Comparison of ENCODE assay signal across 10 cellular contexts in genomic region chr5:172642046-172642409, GRCh38. TPM values are rescaled to one million over a fixed set of nuclear protein-coding genes. Genes with fewer than 3 reads are reported as not detected.
A peak's percentile ranks its signal among the peaks of the same experiment; 100 is the strongest.
DNase-seq lines count a peak whose midpoint lies in the region; ATAC-seq and TF ChIP-seq lines count a peak whose summit lies in the region.
"Had no signal": no experiment of that assay in that cellular context is flagged by ENCODE, and none has a peak within 500 bp of the region (broad histone marks: within the 10 kb centered on the region; RNA-seq: fewer than 3 reads in every experiment).

No MANE protein-coding gene starts in this region.

- H3K4me3 Mint-ChIP-seq in activated naive CD8-positive, alpha-beta T cell treated with anti-CD3 and anti-CD28 coated beads, Interleukin-2, amount 10 ng/mL, durations not matched to agents 7 days and 5 days: peak overlapping the region; percentile 68
- no peak overlapping the region for H3K4me3 Mint-ChIP-seq in activated naive CD8-positive, alpha-beta T cell treated with anti-CD3 and anti-CD28 coated beads for 36 hours
- H3K4me3 Mint-ChIP-seq in MCF 10A (ENCODE audit: unreplicated experiment): peak overlapping the region; percentile 59
- peak overlapping the region; percentile 66 for H3K4me3 Mint-ChIP-seq in mesothelial cell of epicardium

- H3K4me3 ChIP-seq in upper lobe of left lung: peak overlapping the region; percentile 75 to 94 (median 82)

- H3K36me3 Mint-ChIP-seq in activated naive CD8-positive, alpha-beta T cell treated with anti-CD3 and anti-CD28 coated beads, Interleukin-2, amount 10 ng/mL, durations not matched to agents 7 days and 5 days: peaks cover 1% of the 10 kb centered on the region
- H3K36me3 Mint-ChIP-seq in activated naive CD8-positive, alpha-beta T cell treated with anti-CD3 and anti-CD28 coated beads for 36 hours: no peaks in the 10 kb centered on the region
- H3K36me3 Mint-ChIP-seq in MCF 10A (ENCODE audit: insufficient read depth, unreplicated experiment) (peaks cover 6% of the 10 kb centered on the region), mesothelial cell of epicardium (no peaks in the 10 kb centered on the region)

- WGBS in upper lobe of left lung, 2 donors: 20 to 24% methylated on average over 12 to 14 of the region's 14 CpGs

- H3K9me3 Mint-ChIP-seq in activated naive CD8-positive, alpha-beta T cell treated with anti-CD3 and anti-CD28 coated beads, Interleukin-2, amount 10 ng/mL, durations not matched to agents 7 days and 5 days: no peaks in the 10 kb centered on the region
- H3K9me3 Mint-ChIP-seq in activated naive CD8-positive, alpha-beta T cell treated with anti-CD3 and anti-CD28 coated beads for 36 hours: no peaks in the 10 kb centered on the region
- no peaks in the 10 kb centered on the region for H3K9me3 Mint-ChIP-seq in MCF 10A (ENCODE audit: unreplicated experiment)
- H3K9me3 Mint-ChIP-seq in mesothelial cell of epicardium: no peaks in the 10 kb centered on the region
- H3K9me3 Mint-ChIP-seq: dendritic cell treated with granulocyte-macrophage colony-stimulating factor and Interleukin-4, amounts not matched to agents 40 ng/mL and 50 ng/mL, for 4 days had no signal

- no peak for ATAC-seq in activated naive CD8-positive, alpha-beta T cell treated with anti-CD3 and anti-CD28 coated beads, Interleukin-2, amount 10 ng/mL, durations not matched to agents 7 days and 5 days (ENCODE audit: low read depth)
- no peak for ATAC-seq in upper lobe of left lung (ENCODE audit: low FRiP score in 2 of 2)
- ATAC-seq in GM21576 (IDR thresholded peaks at IDR 0.05; ENCODE audit: unreplicated experiment): no peak

- no peak for TF ChIP-seq POLR2A in upper lobe of left lung (IDR thresholded peaks at IDR 0.05)

- peaks cover 49% of the 10 kb centered on the region for H3K27me3 Mint-ChIP-seq in activated naive CD8-positive, alpha-beta T cell treated with anti-CD3 and anti-CD28 coated beads, Interleukin-2, amount 10 ng/mL, durations not matched to agents 7 days and 5 days
- H3K27me3 Mint-ChIP-seq in activated naive CD8-positive, alpha-beta T cell treated with anti-CD3 and anti-CD28 coated beads for 36 hours: peaks cover 59% of the 10 kb centered on the region
- H3K27me3 Mint-ChIP-seq in MCF 10A (ENCODE audit: insufficient read depth, unreplicated experiment) (no peaks in the 10 kb centered on the region), mesothelial cell of epicardium (ENCODE audit: low read depth) (peaks cover 38% of the 10 kb centered on the region)

- H3K27ac Mint-ChIP-seq in activated naive CD8-positive, alpha-beta T cell treated with anti-CD3 and anti-CD28 coated beads, Interleukin-2, amount 10 ng/mL, durations not matched to agents 7 days and 5 days: no peak overlapping the region
- no peak overlapping the region for H3K27ac Mint-ChIP-seq in activated naive CD8-positive, alpha-beta T cell treated with anti-CD3 and anti-CD28 coated beads for 36 hours
- H3K27ac Mint-ChIP-seq in MCF 10A (ENCODE audit: low read depth, unreplicated experiment) (no peak overlapping the region), mesothelial cell of epicardium (no peak overlapping the region)
- H3K27ac Mint-ChIP-seq: dendritic cell treated with granulocyte-macrophage colony-stimulating factor and Interleukin-4, amounts not matched to agents 40 ng/mL and 50 ng/mL, for 4 days had no signal

- CTCF ChIA-PET in MCF 10A (lab: Yijun Ruan, JAX): interaction anchor here (0.6 to 6.2 kb wide), 6 partner anchors 9 to 669 kb away, joined by 3 to 49 read pairs (median 6); no protein-coding TSS in a partner anchor

- TF ChIP-seq CTCF in MCF 10A (IDR thresholded peaks at IDR 0.05; ENCODE audit: unreplicated experiment) (no peak), mesothelial cell of epicardium (IDR thresholded peaks at IDR 0.05; ENCODE audit: unreplicated experiment) (no peak), upper lobe of left lung (IDR thresholded peaks at IDR 0.05) (no peak)

- no peaks in the 10 kb centered on the region for H3K9me3 ChIP-seq in upper lobe of left lung

- POLR2A ChIA-PET in activated naive CD8-positive, alpha-beta T cell treated with anti-CD3 and anti-CD28 coated beads, Interleukin-2, amount 10 ng/mL, durations not matched to agents 7 days and 5 days (lab: Charles Lee): interaction anchor here (0.9 kb wide), 1 partner anchor 47 kb away, joined by 3 read pairs; no protein-coding TSS in a partner anchor
- POLR2A ChIA-PET in MCF 10A (lab: Yijun Ruan, JAX): interaction anchor here (0.6 kb wide), 1 partner anchor 109 kb away, joined by 3 read pairs; no protein-coding TSS in a partner anchor

- H3K27me3 ChIP-seq in upper lobe of left lung: peaks cover 0 to 8% (median 0%) of the 10 kb centered on the region in 4 donors

- DNase-seq in activated naive CD8-positive, alpha-beta T cell treated with anti-CD3 and anti-CD28 coated beads, Interleukin-2, amount 10 ng/mL, durations not matched to agents 7 days and 5 days: no peak
- no peak for DNase-seq in activated naive CD8-positive, alpha-beta T cell treated with anti-CD3 and anti-CD28 coated beads for 36 hours
- DNase-seq in MCF 10A (ENCODE audit: unreplicated experiment): no peak
- no peak for DNase-seq in mesothelial cell of epicardium (ENCODE audit: low spot score in 2 of 2, unreplicated experiment in 2 of 2)
- DNase-seq in upper lobe of left lung: no peak
- no peak for DNase-seq in middle frontal gyrus (ENCODE audit: extremely low spot score, low spot score)
- DNase-seq in stimulated activated CD4-positive, alpha-beta T cell treated with anti-CD3 and anti-CD28 coated beads, Interleukin-2, amount 100 ng/mL, for 24 hours: no peak
- DNase-seq: OCI-M1 had no signal

- H3K4me1 Mint-ChIP-seq in activated naive CD8-positive, alpha-beta T cell treated with anti-CD3 and anti-CD28 coated beads, Interleukin-2, amount 10 ng/mL, durations not matched to agents 7 days and 5 days: peaks cover 13% of the 10 kb centered on the region
- H3K4me1 Mint-ChIP-seq in activated naive CD8-positive, alpha-beta T cell treated with anti-CD3 and anti-CD28 coated beads for 36 hours: peaks cover 5% of the 10 kb centered on the region
- H3K4me1 Mint-ChIP-seq in MCF 10A (ENCODE audit: insufficient read depth, unreplicated experiment): peaks cover 39% of the 10 kb centered on the region
- H3K4me1 Mint-ChIP-seq in mesothelial cell of epicardium: peaks cover 11% of the 10 kb centered on the region

- no peak for TF ChIP-seq EP300 in upper lobe of left lung (IDR thresholded peaks at IDR 0.05)

- intact Hi-C loops in MCF 10A (cut with micrococcal nuclease): no loop called here

- H3K36me3 ChIP-seq in upper lobe of left lung: no peaks in the 10 kb centered on the region

- H3K4me1 ChIP-seq in upper lobe of left lung: peaks cover 27 to 47% (median 35%) of the 10 kb centered on the region in 4 donors

- H3K27ac ChIP-seq in upper lobe of left lung: peak overlapping the region; percentile 76 to 88 (median 86)

- no TSS peak for BruUV-seq in MCF 10A (replicated peaks; lab: Mats Ljungman, UMichigan)

RNA-seq across cellular contexts. Expression of gene NEURL1B, which starts 1.0 kb away (rescaled TPM):
- 1 to 10 TPM; 3.0 to 3.1 TPM for total RNA-seq in activated naive CD8-positive, alpha-beta T cell treated with anti-CD3 and anti-CD28 coated beads, Interleukin-2, amount 10 ng/mL, durations not matched to agents 7 days and 5 days
- under 1 TPM; 0.10 TPM for total RNA-seq in activated naive CD8-positive, alpha-beta T cell treated with anti-CD3 and anti-CD28 coated beads for 36 hours
- total RNA-seq in MCF 10A (2022) (4.8 and 7.6 TPM in 2 replicates), mesothelial cell of epicardium (10.9 to 11.8 TPM (median 11.7 TPM) in 3 replicates), upper lobe of left lung (10 to 100 TPM in 4 of 6 donors, 1 to 10 TPM in 2; 6.3 to 29.4 (median 15.1) TPM)
